Comparison of ENCODE assay signal across 2 cellular contexts in the genomic region with DNA sequence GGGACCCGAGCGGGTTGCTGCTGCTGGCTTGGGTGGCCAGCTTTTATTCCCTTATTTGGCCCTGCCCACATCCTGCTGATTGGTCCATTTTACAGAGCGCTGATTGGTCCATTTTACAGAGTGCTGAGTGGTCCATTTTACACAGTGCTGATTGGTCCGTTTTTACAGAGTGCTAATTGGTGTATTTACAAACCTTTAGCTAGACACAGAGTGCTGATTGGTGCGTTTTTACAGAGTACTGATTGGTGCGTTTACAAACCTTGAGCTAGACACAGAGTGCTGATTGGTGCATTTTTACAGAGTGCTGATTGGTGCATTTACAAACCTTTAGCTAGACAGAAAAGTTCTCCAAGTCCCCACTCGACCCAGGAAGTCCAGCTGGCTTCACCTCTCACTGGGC.
TF ChIP-seq lines count a peak whose summit lies in the region.

No MANE protein-coding gene starts in this region.

TF ChIP-seq in A549, 52 proteins besides CTCF, POLR2A, EP300 and RAD21:
- peak; percentile 95 for TF ChIP-seq MAFK (IDR thresholded peaks at IDR 0.05; ENCODE audit: partially characterized antibody)

TF ChIP-seq in K562, 482 proteins besides CTCF, POLR2A, EP300 and RAD21:
- TF ChIP-seq CC2D1A (IDR thresholded peaks at IDR 0.05) (peak; percentile 70; the same call in 1 of the 2 replicates), ASH1L (IDR thresholded peaks at IDR 0.05; ENCODE audit: borderline replicate concordance, low read depth, partially characterized antibody) (peak; percentile 75), RBM25 (IDR thresholded peaks at IDR 0.05; ENCODE audit: low read depth, low read length, severe bottlenecking) (peak; percentile 41), NFYB (IDR thresholded peaks at IDR 0.05; ENCODE audit: extremely low read depth, insufficient read length) (peak; percentile 73), MAFG (tag; conservative IDR thresholded peaks at IDR 0.05) (peak; percentile 65), C11orf30 (IDR thresholded peaks at IDR 0.05; ENCODE audit: low read depth) (peak; percentile 77), CHAMP1 (IDR thresholded peaks at IDR 0.05) (peak; percentile 41; the same call in 1 of the 2 replicates), ZNF316 (IDR thresholded peaks at IDR 0.05) (peak; percentile 92)
